In the genomic region with DNA sequence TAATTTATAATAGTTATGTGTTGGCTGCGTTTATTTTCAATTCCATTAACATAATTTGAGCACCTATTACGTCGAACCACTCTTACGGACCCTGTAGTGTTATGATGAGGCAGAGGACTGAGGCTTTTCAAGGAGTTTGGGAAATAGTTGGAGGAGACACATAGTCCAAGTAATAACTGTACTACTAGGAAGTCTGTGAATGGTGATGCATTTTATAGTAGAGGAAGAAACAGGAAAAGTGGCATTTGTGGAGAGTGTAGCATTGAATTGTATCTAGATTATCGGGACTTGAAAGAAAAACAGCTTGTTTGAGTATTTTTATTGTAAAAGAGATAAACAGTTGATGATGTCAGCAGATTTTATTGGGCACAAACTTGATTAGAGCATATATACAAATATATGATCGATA, we compare ENCODE assay signal across 8 cellular contexts. TPM values are rescaled to one million over a fixed set of nuclear protein-coding genes. Genes with fewer than 3 reads are reported as not detected.
DNase-seq lines count a peak whose midpoint lies in the region; ATAC-seq and TF ChIP-seq lines count a peak whose summit lies in the region.

No MANE protein-coding gene starts in this region.

- H3K9ac ChIP-seq in Karpas-422 (ENCODE audit: low read length): peak overlapping the region; percentile 93

- no peak for ATAC-seq in natural killer cell treated with Interleukin-12 subunit alpha and Interleukin-12 subunit beta and Interleukin-15 and Interleukin-18, amount 100 ng/mL, for 72 hours
- ATAC-seq in GM19035 (IDR thresholded peaks at IDR 0.05; ENCODE audit: unreplicated experiment) (no peak), GM19452 (IDR thresholded peaks at IDR 0.05; ENCODE audit: unreplicated experiment) (no peak)

- TF ChIP-seq CTCF in CD14-positive monocyte (IDR thresholded peaks at IDR 0.05): no peak

- no peak for DNase-seq in CD14-positive monocyte (ENCODE audit: low spot score)
- DNase-seq in Karpas-422: no peak
- no peak for DNase-seq in caudate nucleus (lab: John Stamatoyannopoulos, UW)
- DNase-seq in natural killer cell treated with Interleukin-12 subunit alpha and Interleukin-12 subunit beta and Interleukin-15 and Interleukin-18, amount 100 ng/mL, for 72 hours (ENCODE audit: low spot score): no peak
- DNase-seq in SKM-1 treated with dmso at 0.1 percent for 144 hours (lab: John Stamatoyannopoulos, UW; ENCODE audit: unreplicated experiment): no peak
- no peak for DNase-seq in G401 (ENCODE audit: low spot score)

- no peaks in the 10 kb centered on the region for H3K9me2 ChIP-seq in Karpas-422 (replicated peaks; ENCODE audit: insufficient read depth, low read length)

- intact Hi-C loops in CD14-positive monocyte (cut with micrococcal nuclease): loop anchor here (5.0 to 10.0 kb wide), 5 partner anchors 150 to 1562 kb away; a partner anchor contains a TSS

- H3K4me2 ChIP-seq in Karpas-422 (ENCODE audit: low read depth, low read length, poor library complexity, severe bottlenecking): peak overlapping the region; percentile 94

- H3K27me3 Mint-ChIP-seq in CD14-positive monocyte (ENCODE audit: low read depth in 3 of 3): peaks cover 0 to 2% (median 0%) of the 10 kb centered on the region in 3 donors
- H3K27me3 Mint-ChIP-seq in natural killer cell treated with Interleukin-12 subunit alpha and Interleukin-12 subunit beta and Interleukin-15 and Interleukin-18, amount 100 ng/mL, for 72 hours: no peaks in the 10 kb centered on the region

- peaks cover 61% of the 10 kb centered on the region for H3K79me2 ChIP-seq in Karpas-422 (ENCODE audit: low read length)

- peak overlapping the region; percentile 90 for H3K27ac ChIP-seq in Karpas-422 (ENCODE audit: low read length)
- peak overlapping the region; percentile 40 for H3K27ac ChIP-seq in caudate nucleus (ENCODE audit: low read depth, low read length)

- H3K9me3 ChIP-seq in Karpas-422 (ENCODE audit: low read length): no peaks in the 10 kb centered on the region

- peak overlapping the region in 4 of 7 donors; percentile 0 to 97 (median 92) for H3K27ac Mint-ChIP-seq in CD14-positive monocyte
- H3K27ac Mint-ChIP-seq in natural killer cell treated with Interleukin-12 subunit alpha and Interleukin-12 subunit beta and Interleukin-15 and Interleukin-18, amount 100 ng/mL, for 72 hours: peak overlapping the region; percentile 85 to 90

- peaks cover 78% of the 10 kb centered on the region for H3K4me1 ChIP-seq in Karpas-422 (ENCODE audit: low read length)

- H3K4me1 Mint-ChIP-seq in CD14-positive monocyte: peaks cover 69% of the 10 kb centered on the region
- peaks cover 61 to 69% of the 10 kb centered on the region in 2 donors for H3K4me1 Mint-ChIP-seq in natural killer cell treated with Interleukin-12 subunit alpha and Interleukin-12 subunit beta and Interleukin-15 and Interleukin-18, amount 100 ng/mL, for 72 hours (ENCODE audit: low read depth in 2 of 2)

- in situ Hi-C loops in G401 (cut with HindIII; ENCODE audit: low sequenced_read_pairs): no loop called here

- no peaks in the 10 kb centered on the region for H3K9me3 Mint-ChIP-seq in CD14-positive monocyte
- H3K9me3 Mint-ChIP-seq in natural killer cell treated with Interleukin-12 subunit alpha and Interleukin-12 subunit beta and Interleukin-15 and Interleukin-18, amount 100 ng/mL, for 72 hours: no peaks in the 10 kb centered on the region

- peak overlapping the region; percentile 90 for H3K4me3 Mint-ChIP-seq in CD14-positive monocyte
- peak overlapping the region; percentile 97 for H3K4me3 Mint-ChIP-seq in natural killer cell treated with Interleukin-12 subunit alpha and Interleukin-12 subunit beta and Interleukin-15 and Interleukin-18, amount 100 ng/mL, for 72 hours

- H3K36me3 Mint-ChIP-seq in CD14-positive monocyte: peaks cover 0 to 5% of the 10 kb centered on the region in 2 donors
- peaks cover 8% of the 10 kb centered on the region for H3K36me3 Mint-ChIP-seq in natural killer cell treated with Interleukin-12 subunit alpha and Interleukin-12 subunit beta and Interleukin-15 and Interleukin-18, amount 100 ng/mL, for 72 hours

- H3K36me3 ChIP-seq in Karpas-422 (ENCODE audit: insufficient read depth, low read length): no peaks in the 10 kb centered on the region

- peaks cover 19% of the 10 kb centered on the region for H4K20me1 ChIP-seq in Karpas-422 (ENCODE audit: insufficient read depth, low read depth, low read length)

- H3K4me3 ChIP-seq in Karpas-422 (ENCODE audit: low read length): peak overlapping the region; percentile 96

- H2AFZ ChIP-seq in Karpas-422 (ENCODE audit: low read length): no peak overlapping the region

- no peaks in the 10 kb centered on the region for H3K27me3 ChIP-seq in Karpas-422 (ENCODE audit: low read length)

RNA-seq across cellular contexts. Expression of a gene that starts 1.7 kb away (rescaled TPM):
- 10 to 100 TPM; 15.8 to 21.8 TPM for polyA plus RNA-seq in CD14-positive monocyte
- total RNA-seq in Karpas-422 (2014; rRNA removed; shearing (Covaris generic); ENCODE audit: low replicate concordance): 39.1 and 72.3 TPM in 2 replicates
- 100 to 1,000 TPM in 1 of 2 donors, 10 to 100 TPM in 1; 91.9 to 131 TPM for total RNA-seq in natural killer cell treated with Interleukin-12 subunit alpha and Interleukin-12 subunit beta and Interleukin-15 and Interleukin-18, amount 100 ng/mL, for 72 hours
- 16.3 and 26.9 TPM in 2 replicates for total RNA-seq in G401 (2014; rRNA removed; shearing (Covaris generic))
